1 cellular context compared by ENCODE assay signal in genomic region chr6:166725571-166725970, GRCh38.
TF ChIP-seq lines count a peak whose summit lies in the region.

No MANE protein-coding gene starts in this region.

TF ChIP-seq in GM23338, 12 proteins besides CTCF, POLR2A, EP300 and RAD21:
- no peak for TF ChIP-seq EZH2 (IDR thresholded peaks at IDR 0.05; ENCODE audit: low read depth, unreplicated experiment)
- no peak for TF ChIP-seq POLR2AphosphoS5 (IDR thresholded peaks at IDR 0.05; ENCODE audit: low read depth)
- no peak for TF ChIP-seq JUNB (IDR thresholded peaks at IDR 0.05; ENCODE audit: unreplicated experiment)
- TF ChIP-seq REST (IDR thresholded peaks at IDR 0.05; ENCODE audit: unreplicated experiment) = no peak
- TF ChIP-seq EZH2phosphoT487 (IDR thresholded peaks at IDR 0.05; ENCODE audit: unreplicated experiment) = no peak
